In genomic region chr10:37976880-37977203, GRCh38 we compare ENCODE assay signal across 8 cellular contexts. TPM values are rescaled to one million over a fixed set of nuclear protein-coding genes. Genes with fewer than 3 reads are reported as not detected.
DNase-seq lines count a peak whose midpoint lies in the region; ATAC-seq and TF ChIP-seq lines count a peak whose summit lies in the region.

No MANE protein-coding gene starts in this region.

- H3K27ac ChIP-seq in OCI-LY3 (ENCODE audit: low read length) = no peak overlapping the region

- H3K4me3 ChIP-seq in OCI-LY3 (ENCODE audit: low read length) = peak overlapping the region; percentile 90
- H3K4me3 ChIP-seq in epithelial cell of proximal tubule (ENCODE audit: low read depth, low read length) = peak overlapping the region; percentile 83
- peak overlapping the region; percentile 78 for H3K4me3 ChIP-seq in retinal pigment epithelial cell (ENCODE audit: low read length)
- H3K4me3 ChIP-seq in lower leg skin (ENCODE audit: low read depth, poor library complexity, severe bottlenecking) = no peak overlapping the region

- H3K4me1 ChIP-seq in OCI-LY3 (ENCODE audit: low read length) = peaks cover 18% of the 10 kb centered on the region

- DNase-seq in epithelial cell of proximal tubule (ENCODE audit: low read depth) = no peak
- DNase-seq in retinal pigment epithelial cell (ENCODE audit: low read depth) = no peak
- no peak for DNase-seq in H4 (ENCODE audit: low spot score)
- DNase-seq in cerebellum (ENCODE audit: low spot score) = no peak
- DNase-seq in lower leg skin (ENCODE audit: low spot score in 2 of 2) = no peak
- no peak for DNase-seq in NK-92 treated with Interleukin-12 subunit alpha and Interleukin-12 subunit beta, amount 100 ng/mL, for 24 hours (lab: John Stamatoyannopoulos, UW)

- H3K36me3 ChIP-seq in OCI-LY3 (replicated peaks; ENCODE audit: low read depth, low read length) = no peaks in the 10 kb centered on the region

- peak overlapping the region; percentile 98 for H2AFZ ChIP-seq in OCI-LY3 (ENCODE audit: low read depth, low read length)

- H3K27me3 ChIP-seq in OCI-LY3 (ENCODE audit: low read depth, low read length) = no peaks in the 10 kb centered on the region

- peaks cover 7% of the 10 kb centered on the region for H3K79me2 ChIP-seq in OCI-LY3 (ENCODE audit: low read length)

- no peaks in the 10 kb centered on the region for H3K9me3 ChIP-seq in OCI-LY3 (ENCODE audit: insufficient read depth, low read length)

- ATAC-seq in GM18499 (IDR thresholded peaks at IDR 0.05; ENCODE audit: insufficient read depth, unreplicated experiment) = peak; percentile 0

- no peak for TF ChIP-seq CTCF in OCI-LY3 (IDR thresholded peaks at IDR 0.05; ENCODE audit: low read depth, low read length)
- TF ChIP-seq CTCF in epithelial cell of proximal tubule (conservative IDR thresholded peaks at IDR 0.05; ENCODE audit: low read depth, low read length) = no peak
- no peak for TF ChIP-seq CTCF in retinal pigment epithelial cell (conservative IDR thresholded peaks at IDR 0.05; ENCODE audit: low read depth, low read length)
- TF ChIP-seq CTCF in lower leg skin (IDR thresholded peaks at IDR 0.05) = no peak

- intact Hi-C loops in lower leg skin (cut with DNase I; ENCODE audit: low total_unique reads) = loop anchor here (10.0 kb wide), 1 partner anchor 118 kb away; the partner anchor contains the start of gene ZNF37A

- peak overlapping the region; percentile 78 for H3K9ac ChIP-seq in OCI-LY3 (ENCODE audit: low read length)

- no peak for TF ChIP-seq POLR2A in lower leg skin (IDR thresholded peaks at IDR 0.05)

- peak overlapping the region; percentile 91 for H3K4me2 ChIP-seq in OCI-LY3 (ENCODE audit: low read length)

- no peaks in the 10 kb centered on the region for H4K20me1 ChIP-seq in OCI-LY3 (ENCODE audit: insufficient read depth, low read length)

- 4 to 5% methylated on average over 9 of the region's 9 CpGs for WGBS in lower leg skin, 2 donors

RNA-seq across cellular contexts. Expression of gene ZNF25, which starts 0.4 kb away (rescaled TPM):
- total RNA-seq in epithelial cell of proximal tubule (1.4 and 2.5 TPM in 2 replicates), cerebellum (38.3 TPM), lower leg skin (1 to 10 TPM; 5.3 to 9.2 (median 7.7) TPM)
- total RNA-seq in H4 (2014; rRNA removed; shearing (Covaris generic)) = 2.6 and 7.6 TPM in 2 replicates

RNA-seq across cellular contexts. Expression of gene ZNF33A, which starts 33.6 kb away (rescaled TPM):
- total RNA-seq in epithelial cell of proximal tubule (10.0 and 14.0 TPM in 2 replicates), cerebellum (71.3 TPM), lower leg skin (10 to 100 TPM; 16.8 to 28.8 (median 23.0) TPM)
- 14.4 and 15.5 TPM in 2 replicates for total RNA-seq in H4 (2014; rRNA removed; shearing (Covaris generic))
